ENCODE assay signal across 8 cellular contexts in the genomic region with DNA sequence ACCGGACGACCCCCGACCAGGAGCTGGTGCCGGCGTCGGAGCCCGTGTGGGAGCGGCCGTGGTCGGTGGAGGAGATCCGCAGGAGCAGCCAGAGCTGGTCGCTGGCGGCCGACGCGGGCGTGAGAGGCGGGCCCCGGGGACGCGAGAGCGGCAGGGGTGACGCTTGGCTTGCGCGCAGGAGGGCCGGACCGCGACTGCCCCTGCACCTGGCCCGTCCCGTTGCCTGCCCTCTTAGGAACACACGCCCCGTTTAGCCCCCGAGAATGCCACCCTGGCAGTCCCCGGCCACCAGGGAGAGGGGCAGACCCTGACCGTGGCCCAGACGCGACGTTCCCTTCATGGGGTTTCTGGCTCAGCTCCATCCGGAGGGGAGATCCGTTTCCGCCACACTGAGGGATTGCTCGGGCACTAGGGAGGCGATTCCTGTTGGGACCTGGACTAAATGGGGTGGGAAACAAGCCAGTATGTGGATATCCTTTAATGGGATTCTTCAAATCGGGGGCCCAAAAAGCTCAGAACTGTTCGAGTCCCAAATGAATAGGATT. TPM values are rescaled to one million over a fixed set of nuclear protein-coding genes. Genes with fewer than 3 reads are reported as not detected.
DNase-seq lines count a peak whose midpoint lies in the region; ATAC-seq, FAIRE-seq and TF ChIP-seq lines count a peak whose summit lies in the region.
"Not testable (repeated sequence)": the region's sequence is repeated elsewhere in the genome, so short reads cannot be mapped to it uniquely, and the experiment has no call there.

No MANE protein-coding gene starts in this region.

- H3K14ac ChIP-seq in H1 (ENCODE audit: insufficient read length), result not testable (repeated sequence)

- not testable (repeated sequence) for H3K18ac ChIP-seq in H1 (ENCODE audit: extremely low read depth, low read length)

- WGBS in H1 (ENCODE audit: extremely low coverage in 1 of 2, insufficient coverage in 1 of 2, insufficient read length in 1 of 2, insufficient replicate concordance in 2 of 2, low coverage in 1 of 2, low lambda C conversion rate in 2 of 2, missing lambda C conversion rate in 1 of 2), 2 experiments, result 34% methylated on average over 3 of the region's 45 CpGs; no CpG with 5 or more reads in 1 of the 2 experiments

- not testable (repeated sequence) for H4K5ac ChIP-seq in H1 (ENCODE audit: insufficient read length, low read depth, low read length)

- not testable (repeated sequence) for FAIRE-seq in H1 (lab: Jason Lieb, UNC)

- peak overlapping the region in 1 of 2 experiments; percentile 60; a peak in 3 of 4 replicates for H3K4me2 ChIP-seq in H1 (ENCODE audit: insufficient read depth in 1 of 2, low read depth in 2 of 2, low read length in 2 of 2)

- not testable (repeated sequence) for H3K36me3 ChIP-seq in H1 (ENCODE audit: control insufficient read depth in 2 of 4, insufficient read depth in 4 of 4, low read length in 3 of 4)

- H3K27ac ChIP-seq in H1 (ENCODE audit: low read depth, low read length), result not testable (repeated sequence)

- H3K4ac ChIP-seq in H1 (replicated peaks; ENCODE audit: insufficient read length, low read depth, low read length), result not testable (repeated sequence)

- not testable (repeated sequence) for H3K9me3 ChIP-seq in H1 (ENCODE audit: insufficient read depth in 2 of 2, low read depth in 1 of 2, low read length in 1 of 2)

- H3K23ac ChIP-seq in H1 (ENCODE audit: insufficient read length), result not testable (repeated sequence)

- not testable (repeated sequence) for H2AFZ ChIP-seq in H1 (ENCODE audit: low read length)

- CTCF ChIA-PET in AG04449 (lab: Yijun Ruan, JAX); H1 (lab: Charles Lee; ENCODE audit: partially characterized antibody): not testable (repeated sequence)

- H4K91ac ChIP-seq in H1 (replicated peaks; ENCODE audit: insufficient read length, low read length), result not testable (repeated sequence)

- H3K4me3 ChIP-seq in AG04449 (ENCODE audit: low read depth, low read length) (peak overlapping the region; percentile 66), H1 (ENCODE audit: extremely low read depth in 1 of 4, insufficient read depth in 2 of 4, low read depth in 3 of 4, low read length in 4 of 4) (peak overlapping the region; percentile 52 to 77 (median 60))

- H2BK20ac ChIP-seq in H1 (ENCODE audit: low read length), result not testable (repeated sequence)

- not testable (repeated sequence) for H3K23me2 ChIP-seq in H1 (ENCODE audit: low read depth, low read length)

- not testable (repeated sequence) for H2BK5ac ChIP-seq in H1 (ENCODE audit: low read depth, low read length)

- not testable (repeated sequence) for H3K56ac ChIP-seq in H1 (replicated peaks; ENCODE audit: insufficient read length, low read depth, low read length)

- H3K79me1 ChIP-seq in H1 (ENCODE audit: low read depth, low read length), result not testable (repeated sequence)

- H2AK5ac ChIP-seq in H1 (ENCODE audit: low read depth, low read length), result not testable (repeated sequence)

- H2BK120ac ChIP-seq in H1 (replicated peaks; ENCODE audit: low read depth, low read length), result not testable (repeated sequence)

- H3K4me1 Mint-ChIP-seq in IgD-negative memory B cell, result not testable (repeated sequence)

- H3K9me3 Mint-ChIP-seq in IgD-negative memory B cell, result not testable (repeated sequence)

- H2BK15ac ChIP-seq in H1 (ENCODE audit: low read length), result not testable (repeated sequence)

- peak overlapping the region in 2 of 3 donors; percentile 96 for H3K27ac Mint-ChIP-seq in IgD-negative memory B cell

- H3K36me3 Mint-ChIP-seq in IgD-negative memory B cell, result not testable (repeated sequence)

- DNase-seq in AG04449 (ENCODE audit: low read depth, low spot score); left lobe of liver (ENCODE audit: low spot score); sciatic nerve (ENCODE audit: low spot score): not testable (repeated sequence)
- peak; percentile 22 for DNase-seq in activated T-cell treated with anti-CD3 and anti-CD28 coated beads, Interleukin-2, amount 50 U/mL, for 1 hour
- DNase-seq in H1 (ENCODE audit: low read depth in 1 of 2, low spot score in 2 of 2), result peak in 1 of 2 experiments; percentile 48

- H3K4me1 ChIP-seq in H1 (replicated peaks in 1 of 4; ENCODE audit: control insufficient read depth in 3 of 4, insufficient read depth in 4 of 4, low read length in 3 of 4), result not testable (repeated sequence)

- not testable (repeated sequence) for H3K27me3 Mint-ChIP-seq in IgD-negative memory B cell

- TF ChIP-seq POLR2A in H1 (IDR thresholded peaks at IDR 0.05; ENCODE audit: control extremely low read depth in 1 of 2, low read depth in 2 of 2, low read length in 2 of 2), result not testable (repeated sequence)

- ATAC-seq in GM19043 (IDR thresholded peaks at IDR 0.05; ENCODE audit: low read depth, unreplicated experiment), result peak; percentile 43
- peak; percentile 71 for ATAC-seq in HG02798 (IDR thresholded peaks at IDR 0.05; ENCODE audit: poor library complexity, unreplicated experiment)
- ATAC-seq in left lobe of liver, result peak; percentile 75
- peak; percentile 64 for ATAC-seq in sciatic nerve

- POLR2A ChIA-PET in AG04449 (lab: Yijun Ruan, JAX); H1 (lab: Charles Lee; ENCODE audit: partially characterized antibody): not testable (repeated sequence)

- intact Hi-C loops in sciatic nerve (cut with DNase I), result not testable (repeated sequence)

- H3K4me3 Mint-ChIP-seq in IgD-negative memory B cell, result peak overlapping the region; percentile 41 to 94 (median 89)

- not testable (repeated sequence) for TF ChIP-seq CTCF in AG04449 (IDR thresholded peaks at IDR 0.05; ENCODE audit: insufficient read depth, low read length, missing control alignments); H1 (IDR thresholded peaks at IDR 0.05; ENCODE audit: control extremely low read depth in 1 of 3, insufficient read depth in 1 of 3, low read depth in 1 of 3, low read length in 3 of 3)

- not testable (repeated sequence) for H3K27me3 ChIP-seq in H1 (replicated peaks in 1 of 4; ENCODE audit: control insufficient read depth in 3 of 4, extremely low read depth in 1 of 4, insufficient read depth in 3 of 4, low read length in 3 of 4)

- not testable (repeated sequence) for TF ChIP-seq EP300 in H1 (IDR thresholded peaks at IDR 0.05; ENCODE audit: borderline replicate concordance in 1 of 2, low read depth in 2 of 2, low read length in 2 of 2)

- not testable (repeated sequence) for TF ChIP-seq RAD21 in H1 (IDR thresholded peaks at IDR 0.05 in 1 of 2, conservative IDR thresholded peaks at IDR 0.05 in 1 of 2; ENCODE audit: low read depth in 2 of 2, low read length in 2 of 2)

- H4K8ac ChIP-seq in H1 (ENCODE audit: extremely low read depth, insufficient read depth, low read length), result peak overlapping the region; percentile 79; the same call in 1 of the 2 replicates

- not testable (repeated sequence) for H2BK12ac ChIP-seq in H1 (ENCODE audit: low read depth, low read length)

- H3K9ac ChIP-seq in H1 (replicated peaks in 1 of 4; ENCODE audit: extremely low read depth in 1 of 4, low read depth in 3 of 4, low read length in 3 of 4), result peak overlapping the region in 3 of 4 experiments; percentile 22 to 82 (median 44); a peak in 4 of 7 replicates

- not testable (repeated sequence) for H3K79me2 ChIP-seq in H1 (ENCODE audit: control insufficient read depth in 1 of 2, insufficient read depth in 2 of 2, low read length in 2 of 2)

- not testable (repeated sequence) for H4K20me1 ChIP-seq in H1 (replicated peaks in 1 of 2; ENCODE audit: control insufficient read depth in 1 of 2, insufficient read depth in 2 of 2, low read length in 2 of 2)

TF ChIP-seq in H1, 55 proteins besides CTCF, POLR2A, EP300 and RAD21:
- TF ChIP-seq KDM4A (IDR thresholded peaks at IDR 0.05; ENCODE audit: low read depth, low read length, severe bottlenecking), result peak; percentile 18

RNA-seq across cellular contexts. Expression of gene WASHC2C, which starts 0.4 kb away (rescaled TPM):
- polyA plus RNA-seq in IgD-negative memory B cell (31.7 TPM), H1 (2011; rRNA removed) (7.0 and 8.0 TPM in 2 replicates)
- 28.1 and 33.8 TPM in 2 replicates for total RNA-seq in H1 (2021; fragmentation: NEBNext Ultra II Directional; extraction: Animal tissue kit (Norgen Biotek cat#: 25700))
- 14.8 TPM for polyA plus RNA-seq in H1 (2011; cell fraction: cytosol; rRNA removed)
- polyA plus RNA-seq in H1 (2011; cell fraction: nucleus; rRNA removed), result 19.8 TPM
- polyA plus RNA-seq in H1 (2012, experiment 1 of 2), result 16.3 to 23.9 TPM (median 19.7 TPM) in 4 replicates
- polyA plus RNA-seq in H1 (2012, experiment 2 of 2), result 2.0 TPM
- polyA plus RNA-seq in H1 (2013, experiment 1 of 2), result 18.4 TPM
- polyA plus RNA-seq in H1 (2013, experiment 2 of 2), result 16.5 TPM
- 15.4 and 26.0 TPM in 2 replicates for polyA minus RNA-seq in H1 (2011; rRNA and poly(A)+ RNA removed)
- 18.4 TPM for polyA minus RNA-seq in H1 (2011; cell fraction: cytosol; rRNA and poly(A)+ RNA removed)
- polyA minus RNA-seq in H1 (2011; cell fraction: nucleus; rRNA and poly(A)+ RNA removed), result 16.3 TPM
- total RNA-seq in left lobe of liver (12.1 TPM), sciatic nerve (48.1 TPM)

RNA-seq across cellular contexts. Expression of gene ZFAND4, which starts 54.9 kb away (rescaled TPM):
- polyA plus RNA-seq in IgD-negative memory B cell, result 16.6 TPM
- 16.0 and 17.8 TPM in 2 replicates for total RNA-seq in H1 (2021; fragmentation: NEBNext Ultra II Directional; extraction: Animal tissue kit (Norgen Biotek cat#: 25700))
- polyA plus RNA-seq in H1 (2011; rRNA removed), result 2.2 and 2.8 TPM in 2 replicates
- polyA plus RNA-seq in H1 (2011; cell fraction: cytosol; rRNA removed), result 5.1 TPM
- polyA plus RNA-seq in H1 (2011; cell fraction: nucleus; rRNA removed), result 4.6 TPM
- 7.5 to 8.7 TPM (median 8.2 TPM) in 4 replicates for polyA plus RNA-seq in H1 (2012, experiment 1 of 2)
- 1.2 TPM for polyA plus RNA-seq in H1 (2012, experiment 2 of 2)
- 6.8 TPM for polyA plus RNA-seq in H1 (2013, experiment 1 of 2)
- polyA plus RNA-seq in H1 (2013, experiment 2 of 2), result 7.5 TPM
- 11.8 and 13.7 TPM in 2 replicates for polyA minus RNA-seq in H1 (2011; rRNA and poly(A)+ RNA removed)
- 12.1 TPM for polyA minus RNA-seq in H1 (2011; cell fraction: cytosol; rRNA and poly(A)+ RNA removed)
- polyA minus RNA-seq in H1 (2011; cell fraction: nucleus; rRNA and poly(A)+ RNA removed), result 25.5 TPM
- total RNA-seq in left lobe of liver, result 11.7 TPM
- total RNA-seq in sciatic nerve, result 15.0 TPM
